In genomic region chr22:20431520-20432237, GRCh38 we compare ENCODE assay signal across 11 cellular contexts. TPM values are rescaled to one million over a fixed set of nuclear protein-coding genes. Genes with fewer than 3 reads are reported as not detected.
DNase-seq lines count a peak whose midpoint lies in the region; ATAC-seq, FAIRE-seq and TF ChIP-seq lines count a peak whose summit lies in the region.
"Had no signal": no experiment of that assay in that cellular context is flagged by ENCODE, and none has a peak within 500 bp of the region (broad histone marks: within the 10 kb centered on the region; RNA-seq: fewer than 3 reads in every experiment).

No MANE protein-coding gene starts in this region.

- H4K20me1 ChIP-seq in keratinocyte (ENCODE audit: control insufficient read depth, extremely low read depth, insufficient read depth, low read length) = peaks cover 6% of the 10 kb centered on the region

- intact Hi-C loops in activated T-helper 1 cell treated with anti-CD3 and anti-CD28 coated beads, Interleukin-12 subunit alpha, Interleukin-12 subunit beta, Interleukin-2, Interleukin-4 antibody, amounts not matched to agents 30 ng/mL and 10 ng/mL and 1 ng/mL, durations not matched to agents 14 hours and 24 hours and 36 hours (cut with micrococcal nuclease) = loop anchor here (10.0 kb wide), 1 partner anchor 457 kb away; no protein-coding TSS in a partner anchor
- intact Hi-C loops in stomach (cut with DNase I; ENCODE audit: low total_unique reads) = no loop called here

- no peak for FAIRE-seq in keratinocyte (lab: Jason Lieb, UNC)
- FAIRE-seq: GM12892, HTR-8/SVneo had no signal

- no peak for TF ChIP-seq POLR2A in stomach (IDR thresholded peaks at IDR 0.05)

- H3K4me1 Mint-ChIP-seq in activated CD4-positive, alpha-beta T cell treated with anti-CD3 and anti-CD28 coated beads, Interleukin-2, amount 10 ng/mL, durations not matched to agents 7 days and 5 days = peaks cover 16% of the 10 kb centered on the region
- peaks cover 6% of the 10 kb centered on the region for H3K4me1 Mint-ChIP-seq in activated T-helper 1 cell treated with anti-CD3 and anti-CD28 coated beads, Interleukin-12 subunit alpha, Interleukin-12 subunit beta, Interleukin-2, Interleukin-4 antibody, amounts not matched to agents 30 ng/mL and 10 ng/mL and 1 ng/mL, durations not matched to agents 14 hours and 24 hours and 36 hours (ENCODE audit: low read depth)

- ATAC-seq in GM19395 (IDR thresholded peaks at IDR 0.05; ENCODE audit: unreplicated experiment) = no peak
- no peak for ATAC-seq in GM18517 (IDR thresholded peaks at IDR 0.05; ENCODE audit: unreplicated experiment)

- H3K4me1 ChIP-seq in keratinocyte (ENCODE audit: control insufficient read depth, extremely low read depth, insufficient read depth, low read length) (peaks cover 17% of the 10 kb centered on the region), stomach (peaks cover 41 to 65% (median 48%) of the 10 kb centered on the region in 4 donors)

- peaks cover 91% of the 10 kb centered on the region for H3K27me3 ChIP-seq in keratinocyte (ENCODE audit: control insufficient read depth, extremely low read depth, insufficient read depth, low read length)
- peaks cover 0 to 96% (median 58%) of the 10 kb centered on the region in 3 donors for H3K27me3 ChIP-seq in stomach

- no peak overlapping the region for H3K4me3 ChIP-seq in keratinocyte (ENCODE audit: control insufficient read depth in 2 of 3, extremely low read depth in 1 of 3, insufficient read depth in 2 of 3, low read depth in 1 of 3, low read length in 3 of 3)
- peak overlapping the region; percentile 30 to 59 (median 40) for H3K4me3 ChIP-seq in stomach

- no peak for TF ChIP-seq CTCF in keratinocyte (optimal IDR thresholded peaks at IDR 0.05 in 1 of 3, IDR thresholded peaks at IDR 0.05 in 1 of 3, conservative IDR thresholded peaks at IDR 0.05 in 1 of 3; ENCODE audit: extremely low read depth in 1 of 3, insufficient read depth in 2 of 3, low read length in 3 of 3)
- no peak for TF ChIP-seq CTCF in stomach (IDR thresholded peaks at IDR 0.05)

- peaks cover 4% of the 10 kb centered on the region for H3K36me3 Mint-ChIP-seq in activated CD4-positive, alpha-beta T cell treated with anti-CD3 and anti-CD28 coated beads, Interleukin-2, amount 10 ng/mL, durations not matched to agents 7 days and 5 days (ENCODE audit: low read depth)
- H3K36me3 Mint-ChIP-seq in activated T-helper 1 cell treated with anti-CD3 and anti-CD28 coated beads, Interleukin-12 subunit alpha, Interleukin-12 subunit beta, Interleukin-2, Interleukin-4 antibody, amounts not matched to agents 30 ng/mL and 10 ng/mL and 1 ng/mL, durations not matched to agents 14 hours and 24 hours and 36 hours (ENCODE audit: low read depth) = peaks cover 1% of the 10 kb centered on the region

- no peaks in the 10 kb centered on the region for H3K9me3 Mint-ChIP-seq in activated CD4-positive, alpha-beta T cell treated with anti-CD3 and anti-CD28 coated beads, Interleukin-2, amount 10 ng/mL, durations not matched to agents 7 days and 5 days
- no peaks in the 10 kb centered on the region for H3K9me3 Mint-ChIP-seq in activated T-helper 1 cell treated with anti-CD3 and anti-CD28 coated beads, Interleukin-12 subunit alpha, Interleukin-12 subunit beta, Interleukin-2, Interleukin-4 antibody, amounts not matched to agents 30 ng/mL and 10 ng/mL and 1 ng/mL, durations not matched to agents 14 hours and 24 hours and 36 hours

- dilution Hi-C loops in keratinocyte (cut with MboI; ENCODE audit: extremely low pct_ligation_motif_present, low sequenced_read_pairs) = no loop called here

- no peak overlapping the region for H3K9ac ChIP-seq in keratinocyte (ENCODE audit: control insufficient read depth, extremely low read depth, insufficient read depth, low read length)

- TF ChIP-seq EP300 in stomach (IDR thresholded peaks at IDR 0.05) = no peak

- no peak overlapping the region for H3K27ac Mint-ChIP-seq in activated CD4-positive, alpha-beta T cell treated with anti-CD3 and anti-CD28 coated beads, Interleukin-2, amount 10 ng/mL, durations not matched to agents 7 days and 5 days
- no peak overlapping the region for H3K27ac Mint-ChIP-seq in activated T-helper 1 cell treated with anti-CD3 and anti-CD28 coated beads, Interleukin-12 subunit alpha, Interleukin-12 subunit beta, Interleukin-2, Interleukin-4 antibody, amounts not matched to agents 30 ng/mL and 10 ng/mL and 1 ng/mL, durations not matched to agents 14 hours and 24 hours and 36 hours

- H3K27ac ChIP-seq in keratinocyte (ENCODE audit: control insufficient read depth, insufficient read depth, low read length) = no peak overlapping the region
- H3K27ac ChIP-seq in stomach = no peak overlapping the region
- H3K27ac ChIP-seq: heart left ventricle had no signal

- 34 to 52% (median 38%) methylated on average over 26 to 49 of the region's 49 CpGs for WGBS in stomach, 5 donors

- H3K36me3 ChIP-seq in keratinocyte (ENCODE audit: control insufficient read depth in 2 of 2, extremely low read depth in 1 of 2, insufficient read depth in 2 of 2, low read length in 2 of 2) (no peaks in the 10 kb centered on the region), stomach (peaks cover 0 to 33% (median 23%) of the 10 kb centered on the region in 4 donors)

- H3K4me2 ChIP-seq in keratinocyte (ENCODE audit: control insufficient read depth, extremely low read depth, insufficient read depth, low read depth, low read length) = peak overlapping the region; percentile 89

- no peak overlapping the region for H2AFZ ChIP-seq in keratinocyte (ENCODE audit: control insufficient read depth, low read length)

- H3K9me1 ChIP-seq in keratinocyte (ENCODE audit: control insufficient read depth, extremely low read depth, insufficient read depth, low read length) = no peaks in the 10 kb centered on the region

- H3K9me3 ChIP-seq in keratinocyte (ENCODE audit: control insufficient read depth, low read depth, low read length) (no peaks in the 10 kb centered on the region), stomach (no peaks in the 10 kb centered on the region)
- H3K9me3 ChIP-seq: heart left ventricle had no signal

- H3K27me3 Mint-ChIP-seq in activated CD4-positive, alpha-beta T cell treated with anti-CD3 and anti-CD28 coated beads, Interleukin-2, amount 10 ng/mL, durations not matched to agents 7 days and 5 days = peaks cover 74% of the 10 kb centered on the region
- H3K27me3 Mint-ChIP-seq in activated T-helper 1 cell treated with anti-CD3 and anti-CD28 coated beads, Interleukin-12 subunit alpha, Interleukin-12 subunit beta, Interleukin-2, Interleukin-4 antibody, amounts not matched to agents 30 ng/mL and 10 ng/mL and 1 ng/mL, durations not matched to agents 14 hours and 24 hours and 36 hours (ENCODE audit: insufficient read depth) = peaks cover 57% of the 10 kb centered on the region

- H3K79me2 ChIP-seq in keratinocyte (ENCODE audit: control insufficient read depth, insufficient read depth, low read length) = no peaks in the 10 kb centered on the region

- DNase-seq in activated CD4-positive, alpha-beta T cell treated with anti-CD3 and anti-CD28 coated beads, Interleukin-2, amount 10 ng/mL, durations not matched to agents 7 days and 5 days = no peak
- no peak for DNase-seq in activated CD4-positive, alpha-beta T cell treated with anti-CD3 and anti-CD28 coated beads for 48 hours
- no peak for DNase-seq in activated T-helper 1 cell treated with anti-CD3 and anti-CD28 coated beads, Interleukin-12 subunit alpha, Interleukin-12 subunit beta, Interleukin-2, Interleukin-4 antibody, amounts not matched to agents 30 ng/mL and 10 ng/mL and 1 ng/mL, durations not matched to agents 14 hours and 24 hours and 36 hours (ENCODE audit: low spot score)
- DNase-seq in keratinocyte (ENCODE audit: low read depth, low spot score) = no peak
- no peak for DNase-seq in stomach
- DNase-seq in NOMO-1 (lab: John Stamatoyannopoulos, UW; ENCODE audit: unreplicated experiment in 2 of 2) = no peak

- POLR2A ChIA-PET in activated CD4-positive, alpha-beta T cell treated with anti-CD3 and anti-CD28 coated beads, Interleukin-2, amount 10 ng/mL, durations not matched to agents 7 days and 5 days (lab: Charles Lee) = no interaction called here

- CTCF ChIA-PET in activated CD4-positive, alpha-beta T cell treated with anti-CD3 and anti-CD28 coated beads, Interleukin-2, amount 10 ng/mL, durations not matched to agents 7 days and 5 days (lab: Charles Lee) = interaction anchor here (0.5 kb wide), 1 partner anchor 43 kb away, joined by 3 read pairs; no protein-coding TSS in a partner anchor

- H3K4me3 Mint-ChIP-seq in activated CD4-positive, alpha-beta T cell treated with anti-CD3 and anti-CD28 coated beads, Interleukin-2, amount 10 ng/mL, durations not matched to agents 7 days and 5 days = peak overlapping the region; percentile 36
- H3K4me3 Mint-ChIP-seq in activated T-helper 1 cell treated with anti-CD3 and anti-CD28 coated beads, Interleukin-12 subunit alpha, Interleukin-12 subunit beta, Interleukin-2, Interleukin-4 antibody, amounts not matched to agents 30 ng/mL and 10 ng/mL and 1 ng/mL, durations not matched to agents 14 hours and 24 hours and 36 hours = peak overlapping the region; percentile 42

RNA-seq across cellular contexts. Expression of gene SCARF2, which starts 5.9 kb away (rescaled TPM):
- total RNA-seq in activated CD4-positive, alpha-beta T cell treated with anti-CD3 and anti-CD28 coated beads, Interleukin-2, amount 10 ng/mL, durations not matched to agents 7 days and 5 days = 1 to 10 TPM; 1.1 to 1.2 TPM
- total RNA-seq in activated T-helper 1 cell treated with anti-CD3 and anti-CD28 coated beads, Interleukin-12 subunit alpha, Interleukin-12 subunit beta, Interleukin-2, Interleukin-4 antibody, amounts not matched to agents 30 ng/mL and 10 ng/mL and 1 ng/mL, durations not matched to agents 14 hours and 24 hours and 36 hours = 0.24 and 0.41 TPM in 2 replicates
- polyA plus RNA-seq in keratinocyte = 0.05 to 0.06 TPM (median 0.05 TPM) in 3 replicates
- not detected for polyA plus RNA-seq in keratinocyte (2011; ENCODE audit: low read depth)
- 0.10 and 0.12 TPM in 2 replicates for polyA plus RNA-seq in keratinocyte (2011; cell fraction: cytosol; rRNA removed)
- 0.23 and 0.28 TPM in 2 replicates for polyA plus RNA-seq in keratinocyte (2011; cell fraction: nucleus; rRNA removed)
- 0.09 and 0.31 TPM in 2 replicates for polyA plus RNA-seq in keratinocyte (2012; ENCODE audit: low replicate concordance)
- 0.10 to 0.26 TPM in 2 of 3 replicates, not detected in the other for polyA minus RNA-seq in keratinocyte
- polyA minus RNA-seq in keratinocyte (2011; cell fraction: cytosol; rRNA and poly(A)+ RNA removed) = not detected
- polyA minus RNA-seq in keratinocyte (2011; cell fraction: nucleus; rRNA and poly(A)+ RNA removed) = 0.23 and 0.84 TPM in 2 replicates
- 10 to 100 TPM in 2 of 5 donors, 1 to 10 TPM in 2, under 1 TPM in 1; 0.89 to 42.9 (median 6.4) TPM for total RNA-seq in stomach
- 1 to 10 TPM; 1.5 to 2.0 (median 1.6) TPM for polyA plus RNA-seq in stomach

RNA-seq across cellular contexts. Expression of gene ZNF74, which starts 37.7 kb away (rescaled TPM):
- total RNA-seq in activated CD4-positive, alpha-beta T cell treated with anti-CD3 and anti-CD28 coated beads, Interleukin-2, amount 10 ng/mL, durations not matched to agents 7 days and 5 days = 10 to 100 TPM in 1 of 2 experiments, 1 to 10 TPM in 1; 8.6 to 11.1 TPM
- 14.3 and 15.2 TPM in 2 replicates for total RNA-seq in activated T-helper 1 cell treated with anti-CD3 and anti-CD28 coated beads, Interleukin-12 subunit alpha, Interleukin-12 subunit beta, Interleukin-2, Interleukin-4 antibody, amounts not matched to agents 30 ng/mL and 10 ng/mL and 1 ng/mL, durations not matched to agents 14 hours and 24 hours and 36 hours
- polyA plus RNA-seq in keratinocyte (5.2 to 7.2 TPM (median 6.1 TPM) in 3 replicates), stomach (1 to 10 TPM; 3.1 to 5.5 (median 4.1) TPM)
- 0.91 TPM for polyA plus RNA-seq in keratinocyte (2011; ENCODE audit: low read depth)
- polyA plus RNA-seq in keratinocyte (2011; cell fraction: cytosol; rRNA removed) = 4.0 and 6.1 TPM in 2 replicates
- polyA plus RNA-seq in keratinocyte (2011; cell fraction: nucleus; rRNA removed) = 7.7 and 10.1 TPM in 2 replicates
- 4.3 and 5.9 TPM in 2 replicates for polyA plus RNA-seq in keratinocyte (2012; ENCODE audit: low replicate concordance)
- polyA minus RNA-seq in keratinocyte = 4.0 to 7.1 TPM (median 4.8 TPM) in 3 replicates
- polyA minus RNA-seq in keratinocyte (2011; cell fraction: cytosol; rRNA and poly(A)+ RNA removed) = 13.8 TPM
- 7.8 and 8.4 TPM in 2 replicates for polyA minus RNA-seq in keratinocyte (2011; cell fraction: nucleus; rRNA and poly(A)+ RNA removed)
- 10 to 100 TPM in 4 of 5 donors, 1 to 10 TPM in 1; 5.9 to 29.9 (median 13.2) TPM for total RNA-seq in stomach

Comparison
In these comparisons a context has a peak if more than half of its experiments do, and no peak if none do; other contexts are left out.
1. H3K4me3 ChIP-seq: peak in stomach (4 of 4); none in keratinocyte (0 of 3).